ENCODE assay signal across 12 cellular contexts in the genomic region with DNA sequence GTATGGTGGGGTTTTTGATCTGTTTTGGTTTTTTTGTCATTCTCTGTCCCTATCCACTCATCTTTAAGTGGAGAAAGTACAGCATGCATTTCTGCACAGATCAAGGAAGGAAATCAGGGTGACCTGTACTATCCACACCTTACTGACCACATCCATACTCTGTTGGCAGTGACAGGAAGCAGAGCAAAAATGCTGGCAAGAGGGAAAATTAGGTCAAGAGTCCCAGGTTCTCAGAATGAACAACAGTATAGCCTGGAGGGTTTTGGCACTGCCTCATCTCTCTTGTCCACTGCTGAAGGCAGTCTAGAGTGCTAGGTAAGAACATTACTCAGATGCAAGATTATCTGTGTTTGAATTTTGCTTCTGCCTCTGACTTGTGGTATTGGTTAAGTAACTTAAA.
A peak's percentile ranks its signal among the peaks of the same experiment; 100 is the strongest.
DNase-seq lines count a peak whose midpoint lies in the region; ATAC-seq and TF ChIP-seq lines count a peak whose summit lies in the region.
"Had no signal": no experiment of that assay in that cellular context is flagged by ENCODE, and none has a peak within 500 bp of the region (broad histone marks: within the 10 kb centered on the region; RNA-seq: fewer than 3 reads in every experiment).

No MANE protein-coding gene starts in this region.

- peaks cover 55 to 66% of the 10 kb centered on the region in 2 donors for H3K4me1 Mint-ChIP-seq in natural killer cell

- H3K27ac Mint-ChIP-seq in natural killer cell = peak overlapping the region; percentile 64 to 73
- H3K27ac Mint-ChIP-seq: activated CD4-positive, alpha-beta T cell treated with anti-CD3 and anti-CD28 coated beads, Interleukin-2, amount 10 ng/mL, durations not matched to agents 24 days and 14 days had no signal

- TF ChIP-seq CTCF in GM12865 (IDR thresholded peaks at IDR 0.05; ENCODE audit: insufficient read depth, low read depth, low read length, missing control alignments) = no peak
- no peak for TF ChIP-seq CTCF in natural killer cell (IDR thresholded peaks at IDR 0.05)

- H3K36me3 Mint-ChIP-seq in natural killer cell = no peaks in the 10 kb centered on the region

- DNase-seq in GM12865 (ENCODE audit: low read depth) (peak; percentile 36), MG63 (peak; percentile 53), cerebellum (ENCODE audit: low spot score) (peak; percentile 33), natural killer cell (no peak), KG1 (lab: John Stamatoyannopoulos, UW) (no peak), NCI-H1417 (lab: John Stamatoyannopoulos, UW) (no peak)
- DNase-seq: activated CD4-positive, alpha-beta T cell treated with anti-CD3 and anti-CD28 coated beads, Interleukin-2, amount 10 ng/mL, durations not matched to agents 24 days and 14 days; Caco-2; dorsolateral prefrontal cortex; NCI-H524 treated with DMSO at 0.1 percent for 48 hours; right cardiac atrium had no signal

- no peaks in the 10 kb centered on the region for H3K27me3 ChIP-seq in MG63
- H3K27me3 ChIP-seq: dorsolateral prefrontal cortex had no signal

- intact Hi-C loops in natural killer cell (cut with micrococcal nuclease) = no loop called here

- peak overlapping the region; percentile 47 for H3K4me3 Mint-ChIP-seq in natural killer cell
- H3K4me3 Mint-ChIP-seq: activated CD4-positive, alpha-beta T cell treated with anti-CD3 and anti-CD28 coated beads, Interleukin-2, amount 10 ng/mL, durations not matched to agents 24 days and 14 days had no signal

- no peaks in the 10 kb centered on the region for H3K9me3 Mint-ChIP-seq in natural killer cell
- H3K9me3 Mint-ChIP-seq: activated CD4-positive, alpha-beta T cell treated with anti-CD3 and anti-CD28 coated beads, Interleukin-2, amount 10 ng/mL, durations not matched to agents 24 days and 14 days had no signal

- H3K27me3 Mint-ChIP-seq in natural killer cell (ENCODE audit: low read depth in 2 of 2) = no peaks in the 10 kb centered on the region
- H3K27me3 Mint-ChIP-seq: activated CD4-positive, alpha-beta T cell treated with anti-CD3 and anti-CD28 coated beads, Interleukin-2, amount 10 ng/mL, durations not matched to agents 24 days and 14 days had no signal

- no peaks in the 10 kb centered on the region for H3K9me3 ChIP-seq in MG63
- H3K9me3 ChIP-seq: Caco-2 had no signal

- H3K4me3 ChIP-seq in GM12865 (ENCODE audit: low read depth, low read length) = no peak overlapping the region
- no peak overlapping the region for H3K4me3 ChIP-seq in MG63
- H3K4me3 ChIP-seq: dorsolateral prefrontal cortex had no signal

- ATAC-seq in natural killer cell (peak in 2 of 3 donors; percentile 39 to 48), GM21723 (IDR thresholded peaks at IDR 0.05; ENCODE audit: unreplicated experiment) (no peak)
- ATAC-seq: right cardiac atrium had no signal

- H3K36me3 ChIP-seq in MG63 = no peaks in the 10 kb centered on the region

Comparison
In these comparisons a context has a peak if more than half of its experiments do, and no peak if none do; other contexts are left out.
1. DNase-seq: peak in GM12865 (single experiment), MG63 (single experiment) and cerebellum (single experiment); none in natural killer cell (single experiment), KG1 (single experiment) and NCI-H1417 (0 of 3).